In genomic region chr1:3440282-3440681, GRCh38 we compare ENCODE assay signal across 18 cellular contexts. TPM values are rescaled to one million over a fixed set of nuclear protein-coding genes. Genes with fewer than 3 reads are reported as not detected.
DNase-seq lines count a peak whose midpoint lies in the region; TF ChIP-seq lines count a peak whose summit lies in the region.
"Had no signal": no experiment of that assay in that cellular context is flagged by ENCODE, and none has a peak within 500 bp of the region (broad histone marks: within the 10 kb centered on the region; RNA-seq: fewer than 3 reads in every experiment).

No MANE protein-coding gene starts in this region.

- H3K4me3 Mint-ChIP-seq in brain (peak overlapping the region in 1 of 5 experiments; percentile 57), neural crest cell (peak overlapping the region; percentile 62)
- H3K4me3 Mint-ChIP-seq: CD4-positive, CD25-positive, alpha-beta regulatory T cell had no signal

- H3K4me3 ChIP-seq in dorsolateral prefrontal cortex (no peak overlapping the region), tibial nerve (no peak overlapping the region), GM23248 (no peak overlapping the region)
- H3K4me3 ChIP-seq: SJCRH30 had no signal

- H3K4me1 Mint-ChIP-seq in brain, result peaks cover 36% of the 10 kb centered on the region
- H3K4me1 Mint-ChIP-seq in neural crest cell, result peaks cover 64% of the 10 kb centered on the region
- H3K4me1 Mint-ChIP-seq: CD4-positive, CD25-positive, alpha-beta regulatory T cell had no signal

- no peaks in the 10 kb centered on the region for H4K20me1 ChIP-seq in GM23248 (ENCODE audit: insufficient read depth)

- H3K27ac Mint-ChIP-seq in brain, result peak overlapping the region in 4 of 5 experiments; percentile 48 to 97 (median 68)
- H3K27ac Mint-ChIP-seq in neural crest cell (ENCODE audit: unreplicated experiment), result peak overlapping the region; percentile 78
- H3K27ac Mint-ChIP-seq: CD4-positive, CD25-positive, alpha-beta regulatory T cell had no signal

- TF ChIP-seq CTCF in brain (conservative IDR thresholded peaks at IDR 0.05), result no peak
- no peak for TF ChIP-seq CTCF in dorsolateral prefrontal cortex (IDR thresholded peaks at IDR 0.05 in 54 of 56, conservative IDR thresholded peaks at IDR 0.05 in 2 of 56; ENCODE audit: low read depth in 1 of 56, partially characterized antibody in 56 of 56)
- TF ChIP-seq CTCF in neural crest cell (conservative IDR thresholded peaks at IDR 0.05), result no peak
- no peak for TF ChIP-seq CTCF in tibial nerve (IDR thresholded peaks at IDR 0.05)

- WGBS in tibial nerve, 2 donors, result 52 to 58% methylated on average over 10 of the region's 10 CpGs
- 32 to 35% methylated on average over 7 to 10 of the region's 10 CpGs for WGBS in GM23248 (ENCODE audit: low coverage in 1 of 2, low lambda C conversion rate in 2 of 2, missing lambda C conversion rate in 2 of 2), 2 experiments

- no peaks in the 10 kb centered on the region for H3K27me3 ChIP-seq in dorsolateral prefrontal cortex
- peaks cover 0 to 8% of the 10 kb centered on the region in 2 donors for H3K27me3 ChIP-seq in tibial nerve
- H3K27me3 ChIP-seq in GM23248 (replicated peaks; ENCODE audit: insufficient read depth), result peaks cover 30% of the 10 kb centered on the region

- in situ Hi-C loops in GM23248 (cut with MboI), result no loop called here

- DNase-seq in dorsolateral prefrontal cortex (no peak), neural crest cell (ENCODE audit: low read depth, low spot score) (no peak), tibial nerve (ENCODE audit: low spot score in 2 of 2) (no peak), GM23248 (no peak), T1000 (lab: John Stamatoyannopoulos, UW) (no peak)
- DNase-seq in effector CD4-positive, alpha-beta T cell, result no peak
- DNase-seq: CD4-positive, CD25-positive, alpha-beta regulatory T cell; DMS79; IMR-90; NCI-H1694; NCI-H2081; NCI-H2171; NCI-H345; NCI-H524; NCI-H774; SJCRH30 had no signal

- no peak overlapping the region for H3K4me2 ChIP-seq in GM23248 (ENCODE audit: unreplicated experiment)
- H3K4me2 ChIP-seq: KMS-11 had no signal

- no peak for TF ChIP-seq EP300 in tibial nerve (IDR thresholded peaks at IDR 0.05)

- no peaks in the 10 kb centered on the region for H3F3A ChIP-seq in GM23248 (ENCODE audit: insufficient read depth)

- H3K9me3 ChIP-seq in tibial nerve, result peaks cover 0 to 4% (median 0%) of the 10 kb centered on the region in 4 donors
- no peaks in the 10 kb centered on the region for H3K9me3 ChIP-seq in GM23248 (ENCODE audit: low read depth)
- H3K9me3 ChIP-seq: SJCRH30 had no signal

- H3K9me2 ChIP-seq in GM23248 (ENCODE audit: insufficient read depth), result no peaks in the 10 kb centered on the region

- H3K36me3 ChIP-seq in tibial nerve (peaks cover 0 to 6% (median 0%) of the 10 kb centered on the region in 3 donors), GM23248 (ENCODE audit: low read depth) (no peaks in the 10 kb centered on the region)
- H3K36me3 ChIP-seq: SJCRH30 had no signal

- H3K4me1 ChIP-seq in tibial nerve (peaks cover 0 to 60% (median 22%) of the 10 kb centered on the region in 4 donors), GM23248 (ENCODE audit: insufficient read depth) (no peaks in the 10 kb centered on the region)
- H3K4me1 ChIP-seq: SJCRH30 had no signal

- intact Hi-C loops in dorsolateral prefrontal cortex (cut with DNase I), result no loop called here

- H3K36me3 Mint-ChIP-seq in brain (no peaks in the 10 kb centered on the region), neural crest cell (ENCODE audit: low read depth) (no peaks in the 10 kb centered on the region)
- H3K36me3 Mint-ChIP-seq: CD4-positive, CD25-positive, alpha-beta regulatory T cell had no signal

- H3K27ac ChIP-seq in dorsolateral prefrontal cortex (peak overlapping the region in 52 of 59 donors; percentile 15 to 99 (median 94)), tibial nerve (peak overlapping the region; percentile 29 to 88 (median 70)), GM23248 (no peak overlapping the region)
- H3K27ac ChIP-seq: KMS-11, SJCRH30 had no signal

- no peaks in the 10 kb centered on the region for H3K27me3 Mint-ChIP-seq in brain
- no peaks in the 10 kb centered on the region for H3K27me3 Mint-ChIP-seq in neural crest cell (ENCODE audit: low read depth)

- no peaks in the 10 kb centered on the region for H3K79me2 ChIP-seq in GM23248 (ENCODE audit: insufficient read depth)

- TF ChIP-seq POLR2A in tibial nerve (IDR thresholded peaks at IDR 0.05), result no peak

- H2AFZ ChIP-seq in GM23248, result no peak overlapping the region

- H3K9me3 Mint-ChIP-seq in brain (peaks cover 3 to 4% (median 4%) of the 10 kb centered on the region in 5 experiments), neural crest cell (peaks cover 2% of the 10 kb centered on the region)
- H3K9me3 Mint-ChIP-seq: CD4-positive, CD25-positive, alpha-beta regulatory T cell had no signal

- H3K9ac ChIP-seq in GM23248, result no peak overlapping the region
- H3K9ac ChIP-seq: KMS-11 had no signal

RNA-seq across cellular contexts. Expression of gene ARHGEF16, which starts 14.2 kb away (rescaled TPM):
- polyA plus RNA-seq in brain (ENCODE audit: insufficient read depth, low read depth, low replicate concordance) (13.5 TPM), GM23248 (2016; fragmentation: Nextera tagmentation; extraction: Ambion mirVana) (not detected in 2 replicates)
- total RNA-seq in dorsolateral prefrontal cortex (1 to 10 TPM in 114 of 120 experiments, under 1 TPM in 6; 0.35 to 4.6 (median 2.1) TPM), neural crest cell (11.3 and 12.2 TPM in 2 replicates), tibial nerve (10 to 100 TPM; 10.0 to 19.2 (median 17.1) TPM)
- total RNA-seq in GM23248 (2014; rRNA removed; shearing (Covaris generic)), result not detected in 2 replicates
- total RNA-seq: CD4-positive, CD25-positive, alpha-beta regulatory T cell had no signal
- polyA plus RNA-seq: CD4-positive, CD25-positive, alpha-beta regulatory T cell had no signal
